Comparison of ENCODE assay signal across 28 cellular contexts in the genomic region with DNA sequence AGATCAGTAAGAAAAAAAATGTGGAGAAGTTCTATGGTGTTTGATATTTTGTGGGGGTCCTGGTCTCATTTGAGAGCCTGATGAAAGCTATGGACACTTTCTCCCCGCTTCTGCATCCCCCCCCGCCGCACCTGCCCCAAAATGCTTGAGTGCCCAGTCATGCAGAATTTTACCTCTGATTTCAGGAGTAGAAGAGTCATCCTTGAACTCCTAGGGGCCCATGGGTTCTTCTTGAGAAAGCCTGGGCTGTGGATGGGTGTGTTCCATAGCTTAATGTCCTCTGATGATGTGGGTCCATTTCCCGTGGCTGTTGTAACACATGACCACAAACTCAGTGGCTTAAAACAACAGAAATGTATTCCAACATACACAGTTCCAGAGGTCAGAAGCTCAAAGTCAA.
A peak's percentile ranks its signal among the peaks of the same experiment; 100 is the strongest.
DNase-seq lines count a peak whose midpoint lies in the region; ATAC-seq, FAIRE-seq and TF ChIP-seq lines count a peak whose summit lies in the region.
"Had no signal": no experiment of that assay in that cellular context is flagged by ENCODE, and none has a peak within 500 bp of the region (broad histone marks: within the 10 kb centered on the region; RNA-seq: fewer than 3 reads in every experiment).

No MANE protein-coding gene starts in this region.

- peaks cover 3% of the 10 kb centered on the region for H3K9me1 ChIP-seq in keratinocyte (ENCODE audit: control insufficient read depth, extremely low read depth, insufficient read depth, low read length)

- TF ChIP-seq CTCF in astrocyte (IDR thresholded peaks at IDR 0.05; ENCODE audit: insufficient read depth, low read depth, low read length), result no peak
- no peak for TF ChIP-seq CTCF in keratinocyte (optimal IDR thresholded peaks at IDR 0.05 in 1 of 3, IDR thresholded peaks at IDR 0.05 in 1 of 3, conservative IDR thresholded peaks at IDR 0.05 in 1 of 3; ENCODE audit: extremely low read depth in 1 of 3, insufficient read depth in 2 of 3, low read length in 3 of 3)
- no peak for TF ChIP-seq CTCF in thyroid gland (IDR thresholded peaks at IDR 0.05)

- H3K4me1 ChIP-seq in astrocyte (ENCODE audit: insufficient read depth, low read length), result peaks cover 3% of the 10 kb centered on the region
- H3K4me1 ChIP-seq in keratinocyte (ENCODE audit: control insufficient read depth, extremely low read depth, insufficient read depth, low read length), result peaks cover 24% of the 10 kb centered on the region
- peaks cover 35 to 42% of the 10 kb centered on the region in 2 donors for H3K4me1 ChIP-seq in thyroid gland

- H3K9me3 ChIP-seq in astrocyte (ENCODE audit: insufficient read depth, low read depth, low read length) (no peaks in the 10 kb centered on the region), keratinocyte (ENCODE audit: control insufficient read depth, low read depth, low read length) (no peaks in the 10 kb centered on the region), thyroid gland (no peaks in the 10 kb centered on the region)
- H3K9me3 ChIP-seq: BLaER1, MG63 had no signal

- dilution Hi-C loops in keratinocyte (cut with MboI; ENCODE audit: extremely low pct_ligation_motif_present, low sequenced_read_pairs), result no loop called here

- H3K9ac ChIP-seq in astrocyte (ENCODE audit: low read length) (no peak overlapping the region), keratinocyte (ENCODE audit: control insufficient read depth, extremely low read depth, insufficient read depth, low read length) (peak overlapping the region; percentile 25)
- H3K9ac ChIP-seq: BLaER1, GM23248 had no signal

- H3K27ac ChIP-seq in astrocyte (ENCODE audit: low read depth, low read length) (no peak overlapping the region), keratinocyte (ENCODE audit: control insufficient read depth, insufficient read depth, low read length) (peak overlapping the region; percentile 65), thyroid gland (peak overlapping the region; percentile 90 to 96 (median 95))
- H3K27ac ChIP-seq: 22Rv1, BLaER1, GM23248 had no signal

- H3K4me2 ChIP-seq in astrocyte (ENCODE audit: low read length), result no peak overlapping the region
- peak overlapping the region; percentile 49 for H3K4me2 ChIP-seq in keratinocyte (ENCODE audit: control insufficient read depth, extremely low read depth, insufficient read depth, low read depth, low read length)
- H3K4me2 ChIP-seq: BLaER1 had no signal

- no peak for TF ChIP-seq POLR2A in thyroid gland (IDR thresholded peaks at IDR 0.05)

- H3K36me3 ChIP-seq in astrocyte (ENCODE audit: insufficient read depth, low read length) (no peaks in the 10 kb centered on the region), keratinocyte (ENCODE audit: control insufficient read depth in 2 of 2, extremely low read depth in 1 of 2, insufficient read depth in 2 of 2, low read length in 2 of 2) (no peaks in the 10 kb centered on the region), thyroid gland (no peaks in the 10 kb centered on the region)
- H3K36me3 ChIP-seq: BLaER1, MG63 had no signal

- H3K4me1 Mint-ChIP-seq in activated CD4-positive, alpha-beta T cell treated with anti-CD3 and anti-CD28 coated beads, Interleukin-2, amount 10 ng/mL, durations not matched to agents 7 days and 5 days, result peaks cover 28% of the 10 kb centered on the region
- peaks cover 20% of the 10 kb centered on the region for H3K4me1 Mint-ChIP-seq in activated CD4-positive, alpha-beta T cell treated with anti-CD3 and anti-CD28 coated beads, Interleukin-2, amount 10 ng/mL, durations not matched to agents 24 days and 14 days
- H3K4me1 Mint-ChIP-seq in astrocyte (ENCODE audit: low read depth, unreplicated experiment), result peaks cover 6% of the 10 kb centered on the region

- H3K27ac Mint-ChIP-seq in activated CD4-positive, alpha-beta T cell treated with anti-CD3 and anti-CD28 coated beads, Interleukin-2, amount 10 ng/mL, durations not matched to agents 7 days and 5 days, result peak overlapping the region; percentile 47
- no peak overlapping the region for H3K27ac Mint-ChIP-seq in activated CD4-positive, alpha-beta T cell treated with anti-CD3 and anti-CD28 coated beads, Interleukin-2, amount 10 ng/mL, durations not matched to agents 24 days and 14 days
- H3K27ac Mint-ChIP-seq in astrocyte (ENCODE audit: unreplicated experiment), result peak overlapping the region; percentile 93
- H3K27ac Mint-ChIP-seq: CD4-positive, alpha-beta T cell had no signal

- no peak overlapping the region for H3K4me3 ChIP-seq in astrocyte (ENCODE audit: insufficient read depth, low read depth, low read length)
- H3K4me3 ChIP-seq in keratinocyte (ENCODE audit: control insufficient read depth in 2 of 3, extremely low read depth in 1 of 3, insufficient read depth in 2 of 3, low read depth in 1 of 3, low read length in 3 of 3), result no peak overlapping the region
- no peak overlapping the region for H3K4me3 ChIP-seq in thyroid gland (replicated peaks in 1 of 3)
- H3K4me3 ChIP-seq: BLaER1, GM23248, MG63 had no signal

- WGBS in thyroid gland, 2 donors, result 23 to 45% methylated on average over 4 of the region's 4 CpGs

- POLR2A ChIA-PET in activated CD4-positive, alpha-beta T cell treated with anti-CD3 and anti-CD28 coated beads, Interleukin-2, amount 10 ng/mL, durations not matched to agents 7 days and 5 days (lab: Charles Lee), result no interaction called here

- no peaks in the 10 kb centered on the region for H3K79me2 ChIP-seq in astrocyte (ENCODE audit: insufficient read depth, low read length)
- H3K79me2 ChIP-seq in keratinocyte (ENCODE audit: control insufficient read depth, insufficient read depth, low read length), result no peaks in the 10 kb centered on the region

- no peaks in the 10 kb centered on the region for H3K9me3 Mint-ChIP-seq in activated CD4-positive, alpha-beta T cell treated with anti-CD3 and anti-CD28 coated beads, Interleukin-2, amount 10 ng/mL, durations not matched to agents 7 days and 5 days
- H3K9me3 Mint-ChIP-seq in activated CD4-positive, alpha-beta T cell treated with anti-CD3 and anti-CD28 coated beads, Interleukin-2, amount 10 ng/mL, durations not matched to agents 24 days and 14 days, result peaks cover 3% of the 10 kb centered on the region
- peaks cover 2% of the 10 kb centered on the region for H3K9me3 Mint-ChIP-seq in astrocyte (ENCODE audit: unreplicated experiment)
- H3K9me3 Mint-ChIP-seq: CD4-positive, alpha-beta T cell had no signal

- ATAC-seq in HG02588 (IDR thresholded peaks at IDR 0.05; ENCODE audit: unreplicated experiment) (no peak), HG02571 (IDR thresholded peaks at IDR 0.05; ENCODE audit: unreplicated experiment) (no peak)
- ATAC-seq: HCT116 had no signal

- no peak overlapping the region for H3K4me3 Mint-ChIP-seq in activated CD4-positive, alpha-beta T cell treated with anti-CD3 and anti-CD28 coated beads, Interleukin-2, amount 10 ng/mL, durations not matched to agents 7 days and 5 days
- H3K4me3 Mint-ChIP-seq in activated CD4-positive, alpha-beta T cell treated with anti-CD3 and anti-CD28 coated beads, Interleukin-2, amount 10 ng/mL, durations not matched to agents 24 days and 14 days, result no peak overlapping the region
- no peak overlapping the region for H3K4me3 Mint-ChIP-seq in astrocyte (ENCODE audit: unreplicated experiment)
- H3K4me3 Mint-ChIP-seq: CD4-positive, alpha-beta T cell had no signal

- CTCF ChIA-PET in activated CD4-positive, alpha-beta T cell treated with anti-CD3 and anti-CD28 coated beads, Interleukin-2, amount 10 ng/mL, durations not matched to agents 7 days and 5 days (lab: Charles Lee), result interaction anchor here (0.8 to 2.2 kb wide), 2 partner anchors 35 to 103 kb away, joined by 3 to 5 read pairs; no protein-coding TSS in a partner anchor

- no peaks in the 10 kb centered on the region for H3K27me3 ChIP-seq in astrocyte (ENCODE audit: insufficient read depth, low read length)
- H3K27me3 ChIP-seq in keratinocyte (ENCODE audit: control insufficient read depth, extremely low read depth, insufficient read depth, low read length), result no peaks in the 10 kb centered on the region
- no peaks in the 10 kb centered on the region for H3K27me3 ChIP-seq in thyroid gland
- H3K27me3 ChIP-seq: BLaER1, MG63 had no signal

- no peaks in the 10 kb centered on the region for H3K36me3 Mint-ChIP-seq in activated CD4-positive, alpha-beta T cell treated with anti-CD3 and anti-CD28 coated beads, Interleukin-2, amount 10 ng/mL, durations not matched to agents 7 days and 5 days (ENCODE audit: low read depth)
- H3K36me3 Mint-ChIP-seq in activated CD4-positive, alpha-beta T cell treated with anti-CD3 and anti-CD28 coated beads, Interleukin-2, amount 10 ng/mL, durations not matched to agents 24 days and 14 days (ENCODE audit: low read depth), result peaks cover 2% of the 10 kb centered on the region
- no peaks in the 10 kb centered on the region for H3K36me3 Mint-ChIP-seq in astrocyte (ENCODE audit: low read depth, unreplicated experiment)

- no peaks in the 10 kb centered on the region for H4K20me1 ChIP-seq in astrocyte (ENCODE audit: insufficient read depth, low read length)
- no peaks in the 10 kb centered on the region for H4K20me1 ChIP-seq in keratinocyte (ENCODE audit: control insufficient read depth, extremely low read depth, insufficient read depth, low read length)
- H4K20me1 ChIP-seq: BLaER1 had no signal

- intact Hi-C loops in activated CD4-positive, alpha-beta T cell treated with anti-CD3 and anti-CD28 coated beads, Interleukin-2, amount 10 ng/mL, durations not matched to agents 24 days and 14 days (cut with micrococcal nuclease), result no loop called here
- intact Hi-C loops in thyroid gland (cut with DNase I), result no loop called here

- FAIRE-seq in astrocyte (lab: Jason Lieb, UNC) (no peak), keratinocyte (lab: Jason Lieb, UNC) (peak; percentile 67)
- FAIRE-seq: GM12892, GM18507, RCC 7860 had no signal

- DNase-seq in activated CD4-positive, alpha-beta T cell treated with anti-CD3 and anti-CD28 coated beads, Interleukin-2, amount 10 ng/mL, durations not matched to agents 7 days and 5 days, result no peak
- DNase-seq in activated CD4-positive, alpha-beta T cell treated with anti-CD3 and anti-CD28 coated beads, Interleukin-2, amount 10 ng/mL, durations not matched to agents 24 days and 14 days, result no peak
- no peak for DNase-seq in astrocyte (ENCODE audit: low read depth)
- no peak for DNase-seq in keratinocyte (ENCODE audit: low read depth, low spot score)
- DNase-seq in thyroid gland, result peak; percentile 68 to 70
- no peak for DNase-seq in NCI-H187 treated with DMSO at 0.1 percent for 48 hours (lab: John Stamatoyannopoulos, UW)
- DNase-seq: CD4-positive, alpha-beta T cell; COR-L47; DMS 273 treated with DMSO at 0.1 percent for 48 hours; DND-41; Kasumi-1; NCI-H1417; NCI-H1694 treated with DMSO at 0.1 percent for 48 hours; NCI-H2107; NCI-H446 treated with DMSO at 0.1 percent for 48 hours; NCI-H526 treated with DMSO at 0.1 percent for 48 hours; OCI-M1; Right ventricle myocardium superior had no signal

- no peaks in the 10 kb centered on the region for H3K27me3 Mint-ChIP-seq in activated CD4-positive, alpha-beta T cell treated with anti-CD3 and anti-CD28 coated beads, Interleukin-2, amount 10 ng/mL, durations not matched to agents 7 days and 5 days
- no peaks in the 10 kb centered on the region for H3K27me3 Mint-ChIP-seq in activated CD4-positive, alpha-beta T cell treated with anti-CD3 and anti-CD28 coated beads, Interleukin-2, amount 10 ng/mL, durations not matched to agents 24 days and 14 days
- peaks cover 5% of the 10 kb centered on the region for H3K27me3 Mint-ChIP-seq in astrocyte (ENCODE audit: low read depth, unreplicated experiment)
- H3K27me3 Mint-ChIP-seq: CD4-positive, alpha-beta T cell had no signal

- H2AFZ ChIP-seq in astrocyte (ENCODE audit: low read depth, low read length) (no peak overlapping the region), keratinocyte (ENCODE audit: control insufficient read depth, low read length) (no peak overlapping the region)
- H2AFZ ChIP-seq: GM23248 had no signal

Comparison
In these comparisons a context has a peak if more than half of its experiments do, and no peak if none do; other contexts are left out.
1. DNase-seq: peak in thyroid gland (2 of 2); none in activated CD4-positive, alpha-beta T cell treated with anti-CD3 and anti-CD28 coated beads, Interleukin-2, amount 10 ng/mL, durations not matched to agents 7 days and 5 days (single experiment), activated CD4-positive, alpha-beta T cell treated with anti-CD3 and anti-CD28 coated beads, Interleukin-2, amount 10 ng/mL, durations not matched to agents 24 days and 14 days (single experiment), astrocyte (single experiment), keratinocyte (single experiment) and NCI-H187 treated with DMSO at 0.1 percent for 48 hours (single experiment).